Comparison of ENCODE assay signal across 8 cellular contexts in genomic region chr12:20950248-20950647, GRCh38.
A peak's percentile ranks its signal among the peaks of the same experiment; 100 is the strongest.
DNase-seq lines count a peak whose midpoint lies in the region; ATAC-seq and TF ChIP-seq lines count a peak whose summit lies in the region.

No MANE protein-coding gene starts in this region.

- no peak for DNase-seq in heart right ventricle
- no peak for DNase-seq in right atrium auricular region (ENCODE audit: low spot score)
- DNase-seq in NCI-H128 (lab: John Stamatoyannopoulos, UW; ENCODE audit: unreplicated experiment), result no peak
- no peak for DNase-seq in retina
- no peak for DNase-seq in NCI-H510A treated with DMSO at 0.1 percent for 48 hours (lab: John Stamatoyannopoulos, UW)

- no peak overlapping the region for H3K4me2 ChIP-seq in OCI-LY3 (ENCODE audit: low read length)

- no peak for TF ChIP-seq EP300 in gastroesophageal sphincter (IDR thresholded peaks at IDR 0.05)

- no peaks in the 10 kb centered on the region for H3K79me2 ChIP-seq in OCI-LY3 (ENCODE audit: low read length)

- H3K27ac ChIP-seq in heart right ventricle (no peak overlapping the region), right atrium auricular region (no peak overlapping the region), OCI-LY3 (ENCODE audit: low read length) (no peak overlapping the region), gastroesophageal sphincter (no peak overlapping the region)

- H2AFZ ChIP-seq in OCI-LY3 (ENCODE audit: low read depth, low read length), result no peak overlapping the region

- no peak for ATAC-seq in heart right ventricle
- peak; percentile 59 for ATAC-seq in HG03103 (IDR thresholded peaks at IDR 0.05; ENCODE audit: low read depth, unreplicated experiment)
- ATAC-seq in gastroesophageal sphincter, result no peak

- H3K4me1 ChIP-seq in heart right ventricle (no peaks in the 10 kb centered on the region), right atrium auricular region (no peaks in the 10 kb centered on the region), OCI-LY3 (ENCODE audit: low read length) (no peaks in the 10 kb centered on the region), gastroesophageal sphincter (no peaks in the 10 kb centered on the region)

- H3K4me3 ChIP-seq in heart right ventricle (no peak overlapping the region), right atrium auricular region (no peak overlapping the region), OCI-LY3 (ENCODE audit: low read length) (no peak overlapping the region), gastroesophageal sphincter (no peak overlapping the region)

- H3K27me3 ChIP-seq in heart right ventricle (peaks cover 0 to 3% (median 0%) of the 10 kb centered on the region in 7 donors), right atrium auricular region (no peaks in the 10 kb centered on the region), OCI-LY3 (ENCODE audit: low read depth, low read length) (no peaks in the 10 kb centered on the region), gastroesophageal sphincter (no peaks in the 10 kb centered on the region)

- TF ChIP-seq CTCF in heart right ventricle (IDR thresholded peaks at IDR 0.05) (peak in 6 of 9 donors; percentile 14 to 41 (median 24)), right atrium auricular region (IDR thresholded peaks at IDR 0.05) (peak in 1 of 2 donors; percentile 29), OCI-LY3 (IDR thresholded peaks at IDR 0.05; ENCODE audit: low read depth, low read length) (peak; percentile 64), gastroesophageal sphincter (IDR thresholded peaks at IDR 0.05) (peak in 3 of 4 experiments; percentile 8 to 28 (median 15))

- H3K9me3 ChIP-seq in heart right ventricle, result no peaks in the 10 kb centered on the region
- no peaks in the 10 kb centered on the region for H3K9me3 ChIP-seq in right atrium auricular region
- H3K9me3 ChIP-seq in OCI-LY3 (ENCODE audit: insufficient read depth, low read length), result no peaks in the 10 kb centered on the region
- no peaks in the 10 kb centered on the region for H3K9me3 ChIP-seq in gastroesophageal sphincter

- intact Hi-C loops in heart right ventricle (cut with DNase I), result no loop called here

- no peaks in the 10 kb centered on the region for H4K20me1 ChIP-seq in OCI-LY3 (ENCODE audit: insufficient read depth, low read length)

- TF ChIP-seq POLR2A in gastroesophageal sphincter (IDR thresholded peaks at IDR 0.05), result no peak

- H3K36me3 ChIP-seq in heart right ventricle (no peaks in the 10 kb centered on the region), right atrium auricular region (no peaks in the 10 kb centered on the region), OCI-LY3 (replicated peaks; ENCODE audit: low read depth, low read length) (no peaks in the 10 kb centered on the region), gastroesophageal sphincter (no peaks in the 10 kb centered on the region)

- 47 to 56% methylated on average over 3 of the region's 3 CpGs for WGBS in heart right ventricle, 2 donors
- 65 to 74% methylated on average over 3 of the region's 3 CpGs for WGBS in gastroesophageal sphincter (ENCODE audit: low coverage in 1 of 2), 2 donors

- no peak overlapping the region for H3K9ac ChIP-seq in OCI-LY3 (ENCODE audit: low read length)
